8 cellular contexts compared by ENCODE assay signal in genomic region chr9:35605336-35606137, GRCh38. TPM values are rescaled to one million over a fixed set of nuclear protein-coding genes. Genes with fewer than 3 reads are reported as not detected.
DNase-seq lines count a peak whose midpoint lies in the region; ATAC-seq and TF ChIP-seq lines count a peak whose summit lies in the region.

No MANE protein-coding gene starts in this region.

- H3K36me3 ChIP-seq in SK-N-MC (ENCODE audit: insufficient read depth, low read length), result peaks cover 3% of the 10 kb centered on the region; the same call in 1 of the 2 replicates
- peaks cover 0 to 17% (median 6%) of the 10 kb centered on the region in 4 donors for H3K36me3 ChIP-seq in right lobe of liver
- H3K36me3 ChIP-seq in stomach, result peaks cover 26 to 39% (median 34%) of the 10 kb centered on the region in 4 donors

- H3K4me3 ChIP-seq in AG04450 (ENCODE audit: low read depth, low read length) (peak overlapping the region; percentile 77), SK-N-MC (peak overlapping the region; percentile 82), right lobe of liver (peak overlapping the region; percentile 61 to 85 (median 68)), stomach (peak overlapping the region; percentile 76 to 96 (median 93))

- CTCF ChIA-PET in AG04450 (lab: Charles Lee), result interaction anchor here (2.2 kb wide), 1 partner anchor 41 kb away, joined by 18 read pairs; no protein-coding TSS in a partner anchor

- intact Hi-C loops in right lobe of liver (cut with DNase I) (no loop called here), stomach (cut with DNase I; ENCODE audit: low total_unique reads) (no loop called here)

- TF ChIP-seq CTCF in AG04450 (IDR thresholded peaks at IDR 0.05; ENCODE audit: low read depth, low read length) (no peak), right lobe of liver (IDR thresholded peaks at IDR 0.05) (no peak), stomach (IDR thresholded peaks at IDR 0.05) (no peak)

- DNase-seq in AG04450 (ENCODE audit: low read depth, low spot score), result no peak
- no peak for DNase-seq in SK-N-MC (ENCODE audit: low read depth, low spot score)
- DNase-seq in right lobe of liver, result peak in 2 of 3 donors; percentile 45 to 60
- DNase-seq in stomach, result no peak

- H3K4me1 ChIP-seq in right lobe of liver (peaks cover 0 to 11% (median 3%) of the 10 kb centered on the region in 4 donors), stomach (peaks cover 21 to 36% (median 35%) of the 10 kb centered on the region in 4 donors)

- H3K9me3 ChIP-seq in AG04450 (ENCODE audit: control insufficient read depth, insufficient read depth, low read length) (no peaks in the 10 kb centered on the region; the same call in 1 of the 2 replicates), SK-N-MC (ENCODE audit: low read depth, low read length) (no peaks in the 10 kb centered on the region), right lobe of liver (no peaks in the 10 kb centered on the region), stomach (no peaks in the 10 kb centered on the region)

- no CpG with 5 or more reads among the region's 80 CpGs for WGBS in right lobe of liver (ENCODE audit: insufficient coverage, low coverage, low lambda C conversion rate, missing lambda C conversion rate)
- WGBS in stomach, 5 donors, result 0 to 2% (median 1%) methylated on average over 13 to 80 of the region's 80 CpGs

- TF ChIP-seq POLR2A in right lobe of liver (IDR thresholded peaks at IDR 0.05) (no peak), stomach (IDR thresholded peaks at IDR 0.05) (no peak)

- TF ChIP-seq EP300 in stomach (IDR thresholded peaks at IDR 0.05), result no peak

- POLR2A ChIA-PET in AG04450 (lab: Yijun Ruan, JAX), result no interaction called here

- H3K9ac ChIP-seq in SK-N-MC (ENCODE audit: insufficient read length), result peak overlapping the region; percentile 67

- H3K27me3 ChIP-seq in AG04450 (ENCODE audit: control insufficient read depth, insufficient read depth, low read length), result no peaks in the 10 kb centered on the region
- no peaks in the 10 kb centered on the region for H3K27me3 ChIP-seq in right lobe of liver
- H3K27me3 ChIP-seq in stomach, result no peaks in the 10 kb centered on the region

- peak; percentile 16 for ATAC-seq in GM18861 (IDR thresholded peaks at IDR 0.05; ENCODE audit: unreplicated experiment)
- ATAC-seq in HG03039 (IDR thresholded peaks at IDR 0.05; ENCODE audit: unreplicated experiment), result peak; percentile 14
- no peak for ATAC-seq in right lobe of liver
- no peak for ATAC-seq in HG02938 (IDR thresholded peaks at IDR 0.05; ENCODE audit: unreplicated experiment)

- peak overlapping the region; percentile 2 for H3K27ac ChIP-seq in AG04450 (ENCODE audit: low read depth, low read length)
- no peak overlapping the region for H3K27ac ChIP-seq in SK-N-MC
- peak overlapping the region; percentile 1 for H3K27ac ChIP-seq in cingulate gyrus (ENCODE audit: low read depth, low read length)
- H3K27ac ChIP-seq in right lobe of liver, result peak overlapping the region; percentile 27 to 89 (median 30)
- H3K27ac ChIP-seq in stomach, result peak overlapping the region; percentile 90 to 97 (median 97)

RNA-seq across cellular contexts. Expression of gene TESK1, which starts 0.5 kb away (rescaled TPM):
- polyA plus RNA-seq in AG04450 (2011; rRNA removed) (12.8 and 14.5 TPM in 2 replicates), stomach (10 to 100 TPM; 25.7 to 33.9 (median 28.4) TPM)
- polyA minus RNA-seq in AG04450 (2011; rRNA and poly(A)+ RNA removed), result 14.4 and 14.7 TPM in 2 replicates
- total RNA-seq in right lobe of liver (10 to 100 TPM; 10.7 to 17.2 (median 13.4) TPM), stomach (10 to 100 TPM; 11.9 to 56.8 (median 34.6) TPM)

RNA-seq across cellular contexts. Expression of gene CD72, which starts 12.7 kb away (rescaled TPM):
- 0.86 and 1.0 TPM in 2 replicates for polyA plus RNA-seq in AG04450 (2011; rRNA removed)
- 0.91 and 1.1 TPM in 2 replicates for polyA minus RNA-seq in AG04450 (2011; rRNA and poly(A)+ RNA removed)
- total RNA-seq in right lobe of liver, result 1 to 10 TPM in 4 of 6 experiments, under 1 TPM in 2; 0.60 to 6.9 (median 2.3) TPM
- total RNA-seq in stomach, result 10 to 100 TPM in 1 of 5 donors, 1 to 10 TPM in 1, not detected in 3; 3.1 to 18.7 TPM
- polyA plus RNA-seq in stomach, result 1 to 10 TPM in 2 of 3 donors, under 1 TPM in 1; 0.61 to 2.8 (median 1.1) TPM

RNA-seq across cellular contexts. Expression of gene SIT1, which starts 45.2 kb away (rescaled TPM):
- not detected in 2 replicates for polyA plus RNA-seq in AG04450 (2011; rRNA removed)
- polyA minus RNA-seq in AG04450 (2011; rRNA and poly(A)+ RNA removed), result not detected in 2 replicates
- total RNA-seq in right lobe of liver, result under 1 TPM in 5 of 6 experiments, not detected in 1; 0.18 to 0.58 (median 0.37) TPM
- 1 to 10 TPM in 2 of 5 donors, not detected in 3; 2.0 to 2.3 TPM for total RNA-seq in stomach
- 1 to 10 TPM in 1 of 3 donors, under 1 TPM in 2; 0.62 to 1.1 (median 0.95) TPM for polyA plus RNA-seq in stomach

RNA-seq across cellular contexts. Expression of gene RMRP, which starts 52.3 kb away (rescaled TPM):
- polyA plus RNA-seq in AG04450 (2011; rRNA removed), result 173 and 306 TPM in 2 replicates
- polyA minus RNA-seq in AG04450 (2011; rRNA and poly(A)+ RNA removed), result 6,565 and 7,222 TPM in 2 replicates
- total RNA-seq in right lobe of liver, result over 10,000 TPM in 2 of 6 experiments, 1,000 to 10,000 TPM in 4; 1,534 to 17,791 (median 6,650) TPM
- over 10,000 TPM in 4 of 5 donors, 1,000 to 10,000 TPM in 1; 1,379 to 137,340 (median 23,544) TPM for total RNA-seq in stomach
- 10 to 100 TPM in 1 of 3 donors, not detected in 2; 64.3 TPM for polyA plus RNA-seq in stomach

RNA-seq across cellular contexts. Expression of gene CCDC107, which starts 52.6 kb away (rescaled TPM):
- 11.8 TPM in 2 replicates for polyA plus RNA-seq in AG04450 (2011; rRNA removed)
- 5.1 and 7.8 TPM in 2 replicates for polyA minus RNA-seq in AG04450 (2011; rRNA and poly(A)+ RNA removed)
- 10 to 100 TPM; 10.0 to 24.2 (median 15.3) TPM for total RNA-seq in right lobe of liver
- total RNA-seq in stomach, result 100 to 1,000 TPM in 1 of 5 donors, 10 to 100 TPM in 4; 15.6 to 104 (median 28.1) TPM
- 10 to 100 TPM; 58.8 to 86.4 (median 69.7) TPM for polyA plus RNA-seq in stomach

Comparison
In these comparisons a context has a peak if more than half of its experiments do, and no peak if none do; other contexts are left out.
1. DNase-seq: peak in right lobe of liver (2 of 3); none in AG04450 (single experiment), SK-N-MC (single experiment) and stomach (single experiment).
2. ATAC-seq: peak in GM18861 (single experiment) and HG03039 (single experiment); none in right lobe of liver (0 of 4) and HG02938 (single experiment).
3. Peak in every context shown above with its lines, with median percentiles within 50 percentile points of each other: H3K4me3 ChIP-seq.